ENCODE assay signal across 14 cellular contexts in the genomic region with DNA sequence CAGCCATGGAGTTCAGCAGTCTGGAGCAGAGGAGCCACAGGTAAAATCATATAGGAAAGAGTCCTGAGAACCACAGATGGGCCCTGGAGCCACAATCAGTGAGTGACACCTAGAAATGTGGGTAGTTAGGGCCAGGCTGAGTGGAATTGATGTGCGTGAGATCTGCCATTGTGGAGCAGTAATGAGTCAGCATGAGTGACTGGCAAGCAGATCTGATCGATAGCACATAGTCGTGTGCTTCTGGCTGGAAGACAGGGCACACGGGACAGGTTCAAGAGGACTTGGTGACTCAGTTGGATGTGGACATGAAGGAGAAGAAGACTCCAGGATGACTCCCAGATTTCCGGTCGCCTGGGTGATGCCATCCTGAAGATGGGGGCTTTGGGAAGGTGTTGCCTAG. TPM values are rescaled to one million over a fixed set of nuclear protein-coding genes. Genes with fewer than 3 reads are reported as not detected.
DNase-seq lines count a peak whose midpoint lies in the region; ATAC-seq and TF ChIP-seq lines count a peak whose summit lies in the region.
"Had no signal": no experiment of that assay in that cellular context is flagged by ENCODE, and none has a peak within 500 bp of the region (broad histone marks: within the 10 kb centered on the region; RNA-seq: fewer than 3 reads in every experiment).

No MANE protein-coding gene starts in this region.

- H3K4me3 ChIP-seq in endodermal cell (ENCODE audit: low read length): no peak overlapping the region

- H3K9me3 ChIP-seq in endodermal cell (ENCODE audit: control insufficient read depth, low read length): no peaks in the 10 kb centered on the region

- H3K4me3 Mint-ChIP-seq in endodermal cell: no peak overlapping the region
- H3K4me3 Mint-ChIP-seq: CD4-positive, alpha-beta T cell; effector memory CD8-positive, alpha-beta T cell; HFFc6 had no signal

- no peak overlapping the region for H3K9ac ChIP-seq in endodermal cell (ENCODE audit: extremely low read depth, low read length, poor library complexity, severe bottlenecking)

- no peaks in the 10 kb centered on the region for H3K36me3 Mint-ChIP-seq in endodermal cell (ENCODE audit: low read depth)

- H3K27me3 ChIP-seq in endodermal cell (ENCODE audit: control insufficient read depth, insufficient read depth, low read length, poor library complexity, severe bottlenecking): no peaks in the 10 kb centered on the region

- WGBS in endodermal cell (ENCODE audit: insufficient coverage in 1 of 2, insufficient read length in 1 of 2), 2 experiments: 89 to 94% methylated on average over 4 to 6 of the region's 6 CpGs

- no peaks in the 10 kb centered on the region for H3K27me3 Mint-ChIP-seq in endodermal cell (ENCODE audit: insufficient read depth)
- H3K27me3 Mint-ChIP-seq: CD4-positive, alpha-beta T cell had no signal

- peak; percentile 59 for ATAC-seq in stimulated activated naive CD8-positive, alpha-beta T cell treated with anti-CD3 and anti-CD28 coated beads, Interleukin-15, Interleukin-2, amounts not matched to agents 100 U/mL and 50 U/mL, for 24 hours
- no peak for ATAC-seq in GM19455 (IDR thresholded peaks at IDR 0.05; ENCODE audit: unreplicated experiment)
- ATAC-seq: effector memory CD8-positive, alpha-beta T cell had no signal

- no peak for TF ChIP-seq CTCF in RWPE1 (conservative IDR thresholded peaks at IDR 0.05; ENCODE audit: low read depth)
- no peak for TF ChIP-seq CTCF in endodermal cell (conservative IDR thresholded peaks at IDR 0.05)

- DNase-seq in stimulated activated CD4-positive, alpha-beta T cell treated with anti-CD3 and anti-CD28 coated beads, Interleukin-12 subunit alpha, Interleukin-12 subunit beta, amount 100 ng/mL, for 48 hours (ENCODE audit: low read depth in 2 of 3, low spot score in 1 of 3): peak in 2 of 3 donors; percentile 19 to 26
- no peak for DNase-seq in stimulated activated CD4-positive, alpha-beta T cell treated with anti-CD3 and anti-CD28 coated beads, Interleukin-12 subunit alpha, Interleukin-12 subunit beta, amount 100 ng/mL, for 4 hours
- DNase-seq in RWPE1 (ENCODE audit: low spot score): no peak
- DNase-seq in endodermal cell: peak; percentile 44
- DNase-seq in stimulated activated naive CD8-positive, alpha-beta T cell treated with anti-CD3 and anti-CD28 coated beads, Interleukin-15, Interleukin-2, amounts not matched to agents 100 U/mL and 50 U/mL, for 24 hours: peak; percentile 38
- no peak for DNase-seq in hippocampal formation (lab: John Stamatoyannopoulos, UW)
- DNase-seq in KG1 (lab: John Stamatoyannopoulos, UW): no peak
- DNase-seq: CD4-positive, alpha-beta T cell; effector memory CD8-positive, alpha-beta T cell; HFFc6; NCI-H1105; NCI-H510A; RPMI8226 had no signal

- POLR2A ChIA-PET in RWPE1 (lab: Yijun Ruan, JAX; ENCODE audit: low non-redundant PET): no interaction called here

- no peak overlapping the region for H3K27ac Mint-ChIP-seq in endodermal cell
- H3K27ac Mint-ChIP-seq: CD4-positive, alpha-beta T cell; effector memory CD8-positive, alpha-beta T cell; HFFc6 had no signal

- CTCF ChIA-PET in RWPE1 (lab: Yijun Ruan, JAX): no interaction called here

- peaks cover 27% of the 10 kb centered on the region for H3K4me1 Mint-ChIP-seq in endodermal cell

- peak overlapping the region; percentile 92 for H3K27ac ChIP-seq in RWPE1
- no peak overlapping the region for H3K27ac ChIP-seq in endodermal cell (ENCODE audit: low read depth, low read length)

- H3K36me3 ChIP-seq in endodermal cell (ENCODE audit: control insufficient read depth, insufficient read depth, low read length): no peaks in the 10 kb centered on the region

- peaks cover 4% of the 10 kb centered on the region for H3K9me3 Mint-ChIP-seq in endodermal cell
- H3K9me3 Mint-ChIP-seq: CD4-positive, alpha-beta T cell; effector memory CD8-positive, alpha-beta T cell; HFFc6 had no signal

- no peaks in the 10 kb centered on the region for H3K4me1 ChIP-seq in endodermal cell (ENCODE audit: control insufficient read depth, insufficient read depth, low read length)

RNA-seq across cellular contexts. Expression of a gene that starts 12.3 kb away (rescaled TPM):
- total RNA-seq in endodermal cell: 1 to 10 TPM; 1.8 to 2.0 TPM
- 3.3 TPM for polyA plus RNA-seq in endodermal cell (2013, experiment 1 of 2)
- 4.0 TPM for polyA plus RNA-seq in endodermal cell (2013, experiment 2 of 2)
- total RNA-seq: CD4-positive, alpha-beta T cell had no signal

RNA-seq across cellular contexts. Expression of a gene that starts 42.3 kb away (rescaled TPM):
- total RNA-seq in endodermal cell: 10 to 100 TPM; 45.5 to 58.8 TPM
- polyA plus RNA-seq in endodermal cell (2013, experiment 1 of 2): 53.4 TPM
- 50.8 TPM for polyA plus RNA-seq in endodermal cell (2013, experiment 2 of 2)

RNA-seq across cellular contexts. Expression of a gene that starts 42.4 kb away (rescaled TPM):
- total RNA-seq in endodermal cell: 10 to 100 TPM; 48.2 to 53.2 TPM
- polyA plus RNA-seq in endodermal cell (2013, experiment 1 of 2): 46.0 TPM
- polyA plus RNA-seq in endodermal cell (2013, experiment 2 of 2): 45.3 TPM

Comparison
In these comparisons a context has a peak if more than half of its experiments do, and no peak if none do; other contexts are left out.
1. DNase-seq: peak in stimulated activated CD4-positive, alpha-beta T cell treated with anti-CD3 and anti-CD28 coated beads, Interleukin-12 subunit alpha, Interleukin-12 subunit beta, amount 100 ng/mL, for 48 hours (2 of 3), endodermal cell (single experiment) and stimulated activated naive CD8-positive, alpha-beta T cell treated with anti-CD3 and anti-CD28 coated beads, Interleukin-15, Interleukin-2, amounts not matched to agents 100 U/mL and 50 U/mL, for 24 hours (single experiment); none in stimulated activated CD4-positive, alpha-beta T cell treated with anti-CD3 and anti-CD28 coated beads, Interleukin-12 subunit alpha, Interleukin-12 subunit beta, amount 100 ng/mL, for 4 hours (single experiment), RWPE1 (single experiment), hippocampal formation (0 of 2) and KG1 (single experiment).